Comparison of ENCODE assay signal across 19 cellular contexts in genomic region chr13:43195551-43195950, GRCh38.
DNase-seq lines count a peak whose midpoint lies in the region; ATAC-seq and TF ChIP-seq lines count a peak whose summit lies in the region.
"Had no signal": no experiment of that assay in that cellular context is flagged by ENCODE, and none has a peak within 500 bp of the region (broad histone marks: within the 10 kb centered on the region; RNA-seq: fewer than 3 reads in every experiment).

No MANE protein-coding gene starts in this region.

- TF ChIP-seq CTCF in Caco-2 (IDR thresholded peaks at IDR 0.05; ENCODE audit: insufficient read depth in 1 of 2, low read depth in 1 of 2, low read length in 1 of 2, severe bottlenecking in 1 of 2, unreplicated experiment in 1 of 2), result peak; percentile 15 to 31
- TF ChIP-seq CTCF in GM12874 (IDR thresholded peaks at IDR 0.05; ENCODE audit: insufficient read depth, low read depth, low read length), result 0 out of 2 replicates have a peak, but pooled peaks have one; percentile 17
- TF ChIP-seq CTCF in epithelial cell of esophagus (IDR thresholded peaks at IDR 0.05; ENCODE audit: insufficient read depth, low read depth, low read length, missing control alignments), result peak; percentile 42
- no peak; the same call in 1 of the 2 replicates for TF ChIP-seq CTCF in PC-9 (conservative IDR thresholded peaks at IDR 0.05)

- no peaks in the 10 kb centered on the region for H3K36me3 ChIP-seq in Caco-2 (ENCODE audit: control insufficient read depth, insufficient read depth, low read length)
- H3K36me3 ChIP-seq in PC-9 (ENCODE audit: low read depth), result no peaks in the 10 kb centered on the region
- H3K36me3 ChIP-seq: heart left ventricle, Peyer's patch, vagina had no signal

- peaks cover 6% of the 10 kb centered on the region for H3K36me3 Mint-ChIP-seq in Caco-2 (ENCODE audit: insufficient read depth, unreplicated experiment)

- H3K4me3 ChIP-seq in Caco-2 (ENCODE audit: low read depth, low read length), result no peak overlapping the region
- H3K4me3 ChIP-seq in epithelial cell of esophagus (ENCODE audit: low read length), result no peak overlapping the region
- no peak overlapping the region for H3K4me3 ChIP-seq in PC-9
- H3K4me3 ChIP-seq: coronary artery, Peyer's patch, vagina had no signal

- no peaks in the 10 kb centered on the region for H4K20me1 ChIP-seq in PC-9 (ENCODE audit: insufficient read depth)

- no peak overlapping the region for H3K4me3 Mint-ChIP-seq in Caco-2 (ENCODE audit: unreplicated experiment)
- H3K4me3 Mint-ChIP-seq: stimulated activated naive CD8-positive, alpha-beta T cell treated with anti-CD3 and anti-CD28 coated beads, Interleukin-15, amount 100 ng/mL, for 72 hours had no signal

- ATAC-seq in HG03196 (IDR thresholded peaks at IDR 0.05; ENCODE audit: unreplicated experiment), result no peak
- ATAC-seq: stimulated activated naive CD8-positive, alpha-beta T cell treated with anti-CD3 and anti-CD28 coated beads, Interleukin-15, amount 100 ng/mL, for 72 hours had no signal

- peaks cover 32% of the 10 kb centered on the region for H3K4me1 ChIP-seq in Caco-2
- H3K4me1 ChIP-seq in PC-9 (replicated peaks; ENCODE audit: insufficient read depth), result no peaks in the 10 kb centered on the region
- H3K4me1 ChIP-seq: Peyer's patch had no signal

- no peak overlapping the region for H3K4me2 ChIP-seq in PC-9

- no peaks in the 10 kb centered on the region for H3K79me2 ChIP-seq in PC-9 (ENCODE audit: low read depth)

- DNase-seq in Caco-2 (no peak), NCI-H69 (lab: John Stamatoyannopoulos, UW) (peak; percentile 20), epithelial cell of esophagus (ENCODE audit: low read depth) (peak; percentile 23), PC-9 (no peak), AG08396 (ENCODE audit: low spot score) (no peak), NCI-H2029 treated with DMSO at 0.1 percent for 48 hours (lab: John Stamatoyannopoulos, UW) (no peak)
- DNase-seq: amniotic stem cell; DMS79 treated with DMSO at 0.1 percent for 48 hours; midbrain; MV-4-11; occipital lobe; Peyer's patch; stimulated activated naive CD8-positive, alpha-beta T cell treated with anti-CD3 and anti-CD28 coated beads, Interleukin-15, amount 100 ng/mL, for 72 hours had no signal

- no peaks in the 10 kb centered on the region for H3K27me3 Mint-ChIP-seq in Caco-2 (ENCODE audit: insufficient read depth, unreplicated experiment)

- no peaks in the 10 kb centered on the region for H3K9me3 Mint-ChIP-seq in Caco-2 (ENCODE audit: unreplicated experiment)
- H3K9me3 Mint-ChIP-seq: stimulated activated naive CD8-positive, alpha-beta T cell treated with anti-CD3 and anti-CD28 coated beads, Interleukin-15, amount 100 ng/mL, for 72 hours had no signal

- H3K27me3 ChIP-seq in Caco-2 (replicated peaks; ENCODE audit: control insufficient read depth, insufficient read depth, low read length), result no peaks in the 10 kb centered on the region
- H3K27me3 ChIP-seq in PC-9 (ENCODE audit: insufficient read depth, low read depth), result no peaks in the 10 kb centered on the region
- H3K27me3 ChIP-seq: Peyer's patch, vagina had no signal

- no peaks in the 10 kb centered on the region for H3K9me2 ChIP-seq in PC-9 (ENCODE audit: insufficient read depth)

- peaks cover 14% of the 10 kb centered on the region for H3K4me1 Mint-ChIP-seq in Caco-2 (ENCODE audit: low read depth, unreplicated experiment)
- H3K4me1 Mint-ChIP-seq: stimulated activated naive CD8-positive, alpha-beta T cell treated with anti-CD3 and anti-CD28 coated beads, Interleukin-15, amount 100 ng/mL, for 72 hours had no signal

- H3F3A ChIP-seq in PC-9 (ENCODE audit: insufficient read depth, low read depth), result no peaks in the 10 kb centered on the region

- H3K27ac Mint-ChIP-seq in Caco-2 (ENCODE audit: unreplicated experiment), result no peak overlapping the region
- H3K27ac Mint-ChIP-seq: stimulated activated naive CD8-positive, alpha-beta T cell treated with anti-CD3 and anti-CD28 coated beads, Interleukin-15, amount 100 ng/mL, for 72 hours had no signal

- no peak overlapping the region for H2AFZ ChIP-seq in PC-9

- BruUV-seq in Caco-2 (replicated peaks; lab: Mats Ljungman, UMichigan) (no TSS peak), PC-9 (replicated peaks; lab: Mats Ljungman, UMichigan) (no TSS peak)

- CTCF ChIA-PET in Caco-2 (lab: Charles Lee) (interaction anchor here (0.6 to 1.0 kb wide), 4 partner anchors 11 to 141 kb away, joined by 3 to 4 read pairs (median 3); no protein-coding TSS in a partner anchor), PC-9 (lab: Charles Lee) (no interaction called here)

- intact Hi-C loops in Caco-2 (cut with micrococcal nuclease; ENCODE audit: unreplicated experiment) (loop anchor here (5.0 kb wide), 1 partner anchor 322 kb away; no protein-coding TSS in a partner anchor), PC-9 (cut with micrococcal nuclease; ENCODE audit: unreplicated experiment) (no loop called here)

- no peak overlapping the region for H3K27ac ChIP-seq in PC-9
- H3K27ac ChIP-seq: coronary artery, heart left ventricle, Peyer's patch, vagina, VCaP had no signal

- POLR2A ChIA-PET in Caco-2 (lab: Charles Lee) (no interaction called here), PC-9 (lab: Charles Lee; ENCODE audit: unreplicated experiment) (no interaction called here)

- H3K9me3 ChIP-seq in Caco-2, result no peaks in the 10 kb centered on the region
- H3K9me3 ChIP-seq in PC-9 (ENCODE audit: insufficient read depth, low read depth), result no peaks in the 10 kb centered on the region
- H3K9me3 ChIP-seq: heart left ventricle, Peyer's patch, vagina had no signal

Comparison
In these comparisons a context has a peak if more than half of its experiments do, and no peak if none do; other contexts are left out.
1. DNase-seq: peak in NCI-H69 (single experiment) and epithelial cell of esophagus (single experiment); none in Caco-2 (0 of 2), PC-9 (0 of 2), AG08396 (single experiment) and NCI-H2029 treated with DMSO at 0.1 percent for 48 hours (single experiment).